In the genomic region with DNA sequence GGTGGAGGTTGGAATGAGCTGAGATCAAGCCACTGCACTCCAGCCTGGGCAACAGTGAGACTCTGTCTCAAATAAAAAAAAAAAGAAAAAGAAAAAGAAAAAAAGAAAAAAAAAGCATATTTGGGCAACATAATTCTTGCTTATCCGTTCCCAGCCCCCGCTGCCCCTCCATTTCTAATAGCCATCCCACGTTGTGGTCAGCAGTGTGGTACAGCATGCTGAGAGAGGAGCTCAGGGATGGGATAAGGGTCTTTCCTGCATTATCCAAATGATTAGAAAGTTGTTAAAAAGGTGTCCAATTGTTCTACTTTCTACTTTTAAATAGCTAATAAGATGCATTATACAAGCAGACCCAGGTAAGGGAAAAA, we compare ENCODE assay signal across 9 cellular contexts.
DNase-seq lines count a peak whose midpoint lies in the region; ATAC-seq and TF ChIP-seq lines count a peak whose summit lies in the region.
"Had no signal": no experiment of that assay in that cellular context is flagged by ENCODE, and none has a peak within 500 bp of the region (broad histone marks: within the 10 kb centered on the region; RNA-seq: fewer than 3 reads in every experiment).

No MANE protein-coding gene starts in this region.

- H3K27ac Mint-ChIP-seq in H9, result no peak overlapping the region
- no peak overlapping the region for H3K27ac Mint-ChIP-seq in activated naive CD8-positive, alpha-beta T cell

- peaks cover 0 to 4% of the 10 kb centered on the region in 2 experiments; a peak in 1 of 5 replicates for H3K9me3 Mint-ChIP-seq in H9
- H3K9me3 Mint-ChIP-seq in activated naive CD8-positive, alpha-beta T cell (ENCODE audit: low read depth), result no peaks in the 10 kb centered on the region

- H3K14ac ChIP-seq in H9 (ENCODE audit: insufficient read depth, low read length), result no peak overlapping the region

- H4K91ac ChIP-seq in H9 (ENCODE audit: insufficient read length, low read depth, low read length), result no peak overlapping the region

- H3K56ac ChIP-seq in H9 (ENCODE audit: insufficient read length, low read depth, low read length), result no peak overlapping the region

- no peak overlapping the region for H2BK120ac ChIP-seq in H9 (ENCODE audit: low read depth, low read length, poor library complexity, severe bottlenecking)

- peaks cover 19% of the 10 kb centered on the region for H3K27me3 Mint-ChIP-seq in H9 (ENCODE audit: low read depth)
- peaks cover 32% of the 10 kb centered on the region for H3K27me3 Mint-ChIP-seq in activated naive CD8-positive, alpha-beta T cell

- H3K9me3 ChIP-seq in AG04450 (ENCODE audit: control insufficient read depth, insufficient read depth, low read length), result no peaks in the 10 kb centered on the region
- no peaks in the 10 kb centered on the region for H3K9me3 ChIP-seq in H9 (ENCODE audit: control insufficient read depth, low read depth, low read length)
- H3K9me3 ChIP-seq in mesodermal cell (ENCODE audit: control insufficient read depth, low read length), result no peaks in the 10 kb centered on the region
- no peaks in the 10 kb centered on the region for H3K9me3 ChIP-seq in suprapubic skin

- no peak overlapping the region for H2BK5ac ChIP-seq in H9 (ENCODE audit: insufficient read length, low read length)

- no peak overlapping the region for H2BK15ac ChIP-seq in H9 (ENCODE audit: low read depth, low read length)

- H3K4me1 ChIP-seq in H9 (ENCODE audit: insufficient read depth, low read length) (no peaks in the 10 kb centered on the region; the same call in 1 of the 2 replicates), mesodermal cell (ENCODE audit: control insufficient read depth, insufficient read depth, low read length, poor library complexity, severe bottlenecking) (no peaks in the 10 kb centered on the region), suprapubic skin (peaks cover 11% of the 10 kb centered on the region)

- TF ChIP-seq EP300 in suprapubic skin (IDR thresholded peaks at IDR 0.05), result no peak

- H3K4me1 Mint-ChIP-seq in H9, result peaks cover 33 to 41% of the 10 kb centered on the region in 2 experiments
- H3K4me1 Mint-ChIP-seq in activated naive CD8-positive, alpha-beta T cell (ENCODE audit: low read depth), result peaks cover 10% of the 10 kb centered on the region

- peak overlapping the region; percentile 64 for H3K4me3 ChIP-seq in AG04450 (ENCODE audit: low read depth, low read length)
- H3K4me3 ChIP-seq in mesodermal cell (ENCODE audit: extremely low read depth, insufficient read depth, low read length, poor library complexity, severe bottlenecking), result peak overlapping the region; percentile 62
- H3K4me3 ChIP-seq in suprapubic skin, result no peak overlapping the region

- H3K79me2 ChIP-seq in H9 (ENCODE audit: insufficient read depth, low read length), result no peaks in the 10 kb centered on the region

- H3T11ph ChIP-seq in H9 (ENCODE audit: low read length), result no peak overlapping the region

- H3K27me3 ChIP-seq in AG04450 (ENCODE audit: control insufficient read depth, insufficient read depth, low read length), result peaks cover 2% of the 10 kb centered on the region
- no peaks in the 10 kb centered on the region for H3K27me3 ChIP-seq in H9 (ENCODE audit: insufficient read depth, low read length)
- H3K27me3 ChIP-seq in suprapubic skin, result peaks cover 37% of the 10 kb centered on the region

- no peak overlapping the region for H3K4ac ChIP-seq in H9 (ENCODE audit: low read depth, low read length)

- DNase-seq in AG04450 (ENCODE audit: low read depth, low spot score) (no peak), H9 (no peak), suprapubic skin (ENCODE audit: low spot score in 2 of 2) (no peak), kidney glomerular epithelial cell (lab: John Stamatoyannopoulos, UW) (no peak)
- DNase-seq: sigmoid colon had no signal

- H2AFZ ChIP-seq in H9 (ENCODE audit: low read length), result no peak overlapping the region

- H4K8ac ChIP-seq in H9 (replicated peaks; ENCODE audit: insufficient read length, low read depth, low read length), result no peak overlapping the region

- POLR2A ChIA-PET in AG04450 (lab: Yijun Ruan, JAX), result no interaction called here

- H3K23ac ChIP-seq in H9 (ENCODE audit: insufficient read length, low read depth, low read length), result no peak overlapping the region

- TF ChIP-seq POLR2A in suprapubic skin (IDR thresholded peaks at IDR 0.05), result no peak

- TF ChIP-seq CTCF in AG04450 (IDR thresholded peaks at IDR 0.05; ENCODE audit: low read depth, low read length), result no peak
- no peak for TF ChIP-seq CTCF in H9 (conservative IDR thresholded peaks at IDR 0.05)
- TF ChIP-seq CTCF in suprapubic skin (IDR thresholded peaks at IDR 0.05), result no peak

- H3K4me2 ChIP-seq in H9 (ENCODE audit: insufficient read depth, insufficient read length, low read length), result peak overlapping the region; percentile 94

- H4K5ac ChIP-seq in H9 (ENCODE audit: insufficient read length, low read depth, low read length), result no peak overlapping the region

- H2BK12ac ChIP-seq in H9 (ENCODE audit: insufficient read length, low read depth, low read length), result no peak overlapping the region

- H3K18ac ChIP-seq in H9 (ENCODE audit: insufficient read length, low read depth, low read length), result no peak overlapping the region

- peak overlapping the region; percentile 91 to 96; a peak in 3 of 5 replicates for H3K4me3 Mint-ChIP-seq in H9
- H3K4me3 Mint-ChIP-seq in activated naive CD8-positive, alpha-beta T cell, result peak overlapping the region; percentile 82

- no CpG with 5 or more reads among the region's 3 CpGs for WGBS in H9 (ENCODE audit: extremely low coverage, insufficient read length, low lambda C conversion rate)
- no CpG with 5 or more reads among the region's 3 CpGs for WGBS in mesodermal cell (ENCODE audit: insufficient coverage in 2 of 2), 2 experiments
- 36% methylated on average over 3 of the region's 3 CpGs for WGBS in suprapubic skin

- no peak overlapping the region for H2AK5ac ChIP-seq in H9 (ENCODE audit: insufficient read length, low read length)

- CTCF ChIA-PET in AG04450 (lab: Charles Lee), result interaction anchor here (1.2 kb wide), 1 partner anchor 39 kb away, joined by 3 read pairs; no protein-coding TSS in a partner anchor

- no peaks in the 10 kb centered on the region for H3K79me1 ChIP-seq in H9 (ENCODE audit: insufficient read depth, low read depth, low read length, poor library complexity, severe bottlenecking)

- ATAC-seq in GM21360 (IDR thresholded peaks at IDR 0.05; ENCODE audit: unreplicated experiment) (no peak), GM21526 (IDR thresholded peaks at IDR 0.05; ENCODE audit: low FRiP score, unreplicated experiment) (no peak)

- peaks cover 4 to 9% (median 7%) of the 10 kb centered on the region in 3 experiments; a peak in 6 of 7 replicates for H3K36me3 Mint-ChIP-seq in H9 (ENCODE audit: insufficient read depth in 1 of 3, low read depth in 3 of 3)
- no peaks in the 10 kb centered on the region for H3K36me3 Mint-ChIP-seq in activated naive CD8-positive, alpha-beta T cell

- H3K36me3 ChIP-seq in mesodermal cell (ENCODE audit: control insufficient read depth, insufficient read depth, low read length), result no peaks in the 10 kb centered on the region
- H3K36me3 ChIP-seq in suprapubic skin, result no peaks in the 10 kb centered on the region
- H3K36me3 ChIP-seq: sigmoid colon had no signal

- H3K23me2 ChIP-seq in H9 (ENCODE audit: insufficient read length, low read depth, low read length, poor library complexity, severe bottlenecking), result peaks cover 4% of the 10 kb centered on the region

- H3K27ac ChIP-seq in AG04450 (ENCODE audit: low read depth, low read length) (no peak overlapping the region), H9 (ENCODE audit: insufficient read length, low read depth, low read length) (no peak overlapping the region), mesodermal cell (ENCODE audit: low read depth, low read length, severe bottlenecking) (no peak overlapping the region), suprapubic skin (no peak overlapping the region)
- H3K27ac ChIP-seq: sigmoid colon had no signal

- no peak overlapping the region for H2BK20ac ChIP-seq in H9 (ENCODE audit: low read depth, low read length, poor library complexity, severe bottlenecking)

- no peak overlapping the region for H3K9ac ChIP-seq in H9 (ENCODE audit: extremely low read depth, insufficient read length, low read length)

- no peaks in the 10 kb centered on the region for H4K20me1 ChIP-seq in H9 (ENCODE audit: control insufficient read depth, insufficient read depth, insufficient read length)
